Comparison of ENCODE assay signal across 8 cellular contexts in the genomic region with DNA sequence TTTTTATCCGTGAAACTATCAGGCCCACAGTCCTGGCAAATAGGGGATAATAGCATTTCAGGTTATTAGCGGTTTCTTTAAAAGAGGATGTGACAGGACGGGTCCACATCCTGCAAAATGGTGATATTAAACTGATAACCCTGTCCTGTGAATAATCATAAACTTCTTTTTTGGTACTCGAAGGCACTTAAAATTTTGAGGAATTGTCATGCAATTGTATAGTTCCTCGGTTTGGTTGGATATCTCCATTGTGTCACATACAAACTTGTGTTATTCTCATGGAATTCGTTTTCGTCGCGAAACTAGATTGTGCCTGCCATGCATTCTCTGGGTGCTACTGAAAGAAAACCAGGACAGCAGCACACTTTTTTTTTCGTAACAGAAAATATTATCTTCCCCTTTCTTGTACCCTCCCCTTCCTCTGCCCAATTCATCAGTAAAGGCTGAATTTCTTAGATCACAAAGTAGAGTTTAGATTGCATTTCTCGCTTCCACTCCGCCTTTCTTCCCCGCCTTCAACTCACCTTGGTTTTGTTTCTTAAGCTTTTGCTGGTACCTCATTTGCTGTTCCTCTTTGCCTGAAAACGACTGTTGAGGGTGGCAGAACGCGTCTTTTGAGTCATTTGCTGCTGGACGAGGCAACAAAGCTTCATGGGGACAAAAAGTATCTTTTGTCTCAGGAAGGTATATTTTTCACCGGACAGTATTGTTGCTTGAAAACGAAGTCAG. TPM values are rescaled to one million over a fixed set of nuclear protein-coding genes. Genes with fewer than 3 reads are reported as not detected.
DNase-seq lines count a peak whose midpoint lies in the region; ATAC-seq, FAIRE-seq and TF ChIP-seq lines count a peak whose summit lies in the region.

No MANE protein-coding gene starts in this region.

- peak overlapping the region; percentile 93 for H3K9ac ChIP-seq in NT2/D1 (ENCODE audit: insufficient read length, low read depth)

- no TSS peak for BruUV-seq in A673 (replicated peaks; lab: Mats Ljungman, UMichigan)

- peak; percentile 68 for FAIRE-seq in GM12892 (lab: Jason Lieb, UNC)

- no peaks in the 10 kb centered on the region for H3K4me1 ChIP-seq in A673 (ENCODE audit: insufficient read depth, low read length, poor library complexity, severe bottlenecking)
- no peaks in the 10 kb centered on the region for H3K4me1 ChIP-seq in NT2/D1 (ENCODE audit: insufficient read depth, insufficient read length)
- peaks cover 22 to 33% of the 10 kb centered on the region in 2 experiments for H3K4me1 ChIP-seq in neutrophil (ENCODE audit: control insufficient read depth in 1 of 2, insufficient read depth in 1 of 2, low read depth in 1 of 2, low read length in 1 of 2)

- H3K4me1 Mint-ChIP-seq in endothelial cell (ENCODE audit: unreplicated experiment): peaks cover 17% of the 10 kb centered on the region

- peaks cover 5% of the 10 kb centered on the region for H3K27me3 Mint-ChIP-seq in endothelial cell (ENCODE audit: unreplicated experiment)

- H3K9me3 Mint-ChIP-seq in endothelial cell (ENCODE audit: unreplicated experiment): no peaks in the 10 kb centered on the region

- no peak for TF ChIP-seq POLR2A in GM12892 (IDR thresholded peaks at IDR 0.05; ENCODE audit: low read depth, low read length)

- H3K4me3 ChIP-seq in A673 (ENCODE audit: low read depth, low read length, poor library complexity, severe bottlenecking): peak overlapping the region; percentile 55
- peak overlapping the region; percentile 93 for H3K4me3 ChIP-seq in NT2/D1 (ENCODE audit: insufficient read length, low read depth)
- H3K4me3 ChIP-seq in neutrophil (ENCODE audit: low read depth in 1 of 2, low read length in 1 of 2): peak overlapping the region; percentile 87 to 91

- peak overlapping the region; percentile 93 for H3K4me3 Mint-ChIP-seq in endothelial cell (ENCODE audit: unreplicated experiment)

- no peak overlapping the region for H3K27ac ChIP-seq in A673 (ENCODE audit: low read depth, low read length, poor library complexity, severe bottlenecking)
- H3K27ac ChIP-seq in neutrophil: peak overlapping the region; percentile 66

- POLR2A ChIA-PET in A673 (lab: Charles Lee; ENCODE audit: low non-redundant PET): no interaction called here

- ATAC-seq in GM18907 (IDR thresholded peaks at IDR 0.05; ENCODE audit: unreplicated experiment) (no peak), HG03442 (IDR thresholded peaks at IDR 0.05; ENCODE audit: unreplicated experiment) (no peak), GM18870 (IDR thresholded peaks at IDR 0.05; ENCODE audit: unreplicated experiment) (no peak)

- intact Hi-C loops in A673 (cut with micrococcal nuclease; ENCODE audit: unreplicated experiment): no loop called here

- DNase-seq in A673 (ENCODE audit: low spot score): no peak
- DNase-seq in GM12892 (ENCODE audit: insufficient read length): no peak
- DNase-seq in NT2/D1 (ENCODE audit: low read depth, low spot score): no peak
- DNase-seq in endothelial cell (ENCODE audit: low spot score): no peak

- H3K36me3 Mint-ChIP-seq in endothelial cell (ENCODE audit: low read depth, unreplicated experiment): no peaks in the 10 kb centered on the region

- H3K9me3 ChIP-seq in A673 (ENCODE audit: low read depth, low read length, poor library complexity, severe bottlenecking) (no peaks in the 10 kb centered on the region), NT2/D1 (ENCODE audit: insufficient read depth, low read length) (0 out of 2 replicates have a peak, but pooled peaks cover 11% of the 10 kb centered on the region), neutrophil (no peaks in the 10 kb centered on the region)

- H3K36me3 ChIP-seq in A673 (ENCODE audit: insufficient read depth, low read length, poor library complexity, severe bottlenecking): no peaks in the 10 kb centered on the region
- H3K36me3 ChIP-seq in NT2/D1 (ENCODE audit: insufficient read depth, insufficient read length, low read length): peaks cover 8% of the 10 kb centered on the region
- H3K36me3 ChIP-seq in neutrophil: no peaks in the 10 kb centered on the region

- TF ChIP-seq CTCF in A673 (conservative IDR thresholded peaks at IDR 0.05; ENCODE audit: low read depth, low read length): no peak
- TF ChIP-seq CTCF in endothelial cell (IDR thresholded peaks at IDR 0.05; ENCODE audit: unreplicated experiment): no peak
- TF ChIP-seq CTCF in neutrophil (IDR thresholded peaks at IDR 0.05): no peak

- CTCF ChIA-PET in A673 (lab: Charles Lee): no interaction called here

- peak overlapping the region; percentile 62 for H3K27ac Mint-ChIP-seq in endothelial cell (ENCODE audit: unreplicated experiment)

- H3K27me3 ChIP-seq in A673 (replicated peaks; ENCODE audit: insufficient read depth, low read depth, low read length, poor library complexity): no peaks in the 10 kb centered on the region
- H3K27me3 ChIP-seq in NT2/D1 (ENCODE audit: insufficient read depth, insufficient read length): peaks cover 6% of the 10 kb centered on the region
- H3K27me3 ChIP-seq in neutrophil: no peaks in the 10 kb centered on the region

RNA-seq across cellular contexts. Expression of gene CERS6, which starts 1.3 kb away (rescaled TPM):
- 12.4 and 13.4 TPM in 2 replicates for total RNA-seq in A673 (2021)
- 9.1 TPM for polyA plus RNA-seq in GM12892 (2012; ENCODE audit: missing spikeins)
- total RNA-seq in endothelial cell (ENCODE audit: unreplicated experiment): 36.4 TPM
